Comparison of ENCODE assay signal across 8 cellular contexts in the genomic region with DNA sequence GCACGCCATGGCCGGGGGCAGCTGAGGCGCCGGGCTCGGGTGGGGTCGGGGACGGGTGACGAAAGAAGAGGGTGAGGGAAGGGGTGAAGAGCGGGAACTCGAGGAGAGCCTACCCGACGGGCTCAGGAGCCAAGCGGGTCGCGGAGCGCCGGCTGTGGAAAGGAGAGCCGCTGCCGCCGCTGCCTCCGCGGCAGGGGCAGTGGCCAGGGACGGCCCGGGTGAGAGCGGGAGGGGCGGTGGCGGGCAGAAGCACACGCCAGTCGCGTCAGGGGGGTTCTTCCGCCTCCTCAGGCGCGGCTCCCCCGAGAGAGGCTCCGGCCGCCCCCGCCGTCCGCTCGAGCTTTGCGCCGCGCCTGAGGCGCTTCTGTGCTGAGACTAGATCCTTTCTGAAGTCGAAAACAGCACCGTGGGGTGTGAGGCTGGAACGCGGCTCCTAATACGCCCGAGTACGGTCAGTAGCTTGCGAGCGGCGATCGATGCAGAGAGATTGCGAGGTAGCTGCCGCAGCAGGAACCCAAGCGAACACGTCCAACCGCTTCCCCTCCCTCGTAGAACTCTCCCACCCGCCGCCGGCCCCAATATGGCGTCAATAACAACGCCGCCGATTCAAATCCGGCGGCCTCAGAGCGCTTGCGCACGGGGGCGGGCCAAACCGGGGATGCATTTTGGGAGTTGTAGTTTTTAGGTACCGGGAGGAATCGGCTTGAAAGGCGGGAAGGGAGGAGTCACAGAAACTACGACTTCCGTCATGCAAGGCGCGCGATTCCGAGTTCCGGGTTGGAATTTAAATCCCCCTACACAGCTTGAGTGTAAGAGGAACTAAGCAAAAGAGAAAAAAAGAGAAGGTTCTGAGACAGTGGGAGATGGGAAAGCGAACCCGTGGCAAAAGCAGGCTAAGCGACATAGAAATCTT. TPM values are rescaled to one million over a fixed set of nuclear protein-coding genes. Genes with fewer than 3 reads are reported as not detected.
DNase-seq lines count a peak whose midpoint lies in the region; ATAC-seq and TF ChIP-seq lines count a peak whose summit lies in the region.

A gene (minus strand): TSS at position 558 of the 913 bp plus-strand sequence. CDS start 549 bp downstream, at position 9.

- DNase-seq in AG20443 (ENCODE audit: low spot score) (peak; percentile 95), NCI-H510A (lab: John Stamatoyannopoulos, UW) (peak; percentile 89), cerebellum (ENCODE audit: low spot score) (peak; percentile 93), islet precursor cell (peak; percentile 99)
- peak; percentile 95 for DNase-seq in activated CD4-positive, alpha-beta T cell treated with anti-CD3 and anti-CD28 coated beads for 1 hour
- DNase-seq in stimulated activated CD4-positive, alpha-beta T cell treated with anti-CD3 and anti-CD28 coated beads, Interleukin-12 subunit alpha, Interleukin-12 subunit beta, amount 100 ng/mL, for 48 hours (ENCODE audit: low read depth in 2 of 3, low spot score in 1 of 3), result peak; percentile 92 to 95 (median 94)

- ATAC-seq in HG03432 (IDR thresholded peaks at IDR 0.05; ENCODE audit: unreplicated experiment), result peak; percentile 73

- peak; percentile 96 for TF ChIP-seq POLR2A in GM19099 (IDR thresholded peaks at IDR 0.05; ENCODE audit: extremely low read depth, insufficient read length, low read depth)

RNA-seq across cellular contexts. Expression of the gene that starts here (rescaled TPM):
- 48.5 TPM for total RNA-seq in cerebellum

Comparison
In these comparisons a context has a peak if more than half of its experiments do, and no peak if none do; other contexts are left out.
1. Peak in every context shown above with its lines: DNase-seq and ATAC-seq.